ENCODE assay signal across 1 cellular context in the genomic region with DNA sequence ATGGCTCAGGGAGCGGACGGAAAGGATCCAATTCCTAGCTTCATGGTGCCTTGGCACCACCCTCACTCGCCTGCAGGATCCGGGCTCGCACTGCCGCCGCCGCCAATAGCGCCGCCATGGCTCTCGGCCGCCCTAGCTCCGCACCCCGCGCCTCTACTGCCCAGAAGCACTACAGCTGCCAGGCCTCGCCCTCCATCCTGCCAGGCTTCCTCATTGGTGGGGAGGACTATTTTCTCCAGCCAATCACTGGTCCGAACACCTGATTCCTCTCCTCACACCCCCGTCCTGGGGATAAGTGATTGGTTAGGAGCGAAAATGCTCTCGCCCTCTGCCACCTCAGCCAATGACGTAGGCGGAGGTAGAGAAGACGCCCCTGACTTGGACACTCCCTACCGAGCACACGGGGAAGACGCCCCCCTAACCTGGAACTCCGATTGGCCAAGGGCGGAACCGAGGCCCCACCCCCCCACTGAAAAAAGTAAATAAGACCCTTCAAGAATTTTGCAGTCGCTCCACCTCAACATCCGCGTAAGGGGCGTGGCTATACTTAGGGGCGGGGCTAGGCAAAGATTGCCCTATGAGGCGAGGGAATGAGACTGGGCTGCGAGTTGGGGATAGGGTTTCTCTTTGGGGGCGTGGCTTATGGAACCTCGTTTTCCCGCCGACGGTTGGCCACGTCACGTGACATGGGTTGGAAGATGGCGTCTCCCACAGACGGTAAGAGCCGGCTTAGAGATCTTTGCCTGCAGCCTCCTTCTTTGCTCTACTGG.
TF ChIP-seq lines count a peak whose summit lies in the region.

A gene (minus strand): TSS at position 177 of the 770 bp plus-strand sequence. CDS start 59 bp downstream, at position 118.
A gene with protein sequence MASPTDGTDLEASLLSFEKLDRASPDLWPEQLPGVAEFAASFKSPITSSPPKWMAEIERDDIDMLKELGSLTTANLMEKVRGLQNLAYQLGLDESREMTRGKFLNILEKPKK (plus strand): TSS at position 680 of the 770 bp plus-strand sequence. CDS start 19 bp downstream, at position 699.

TF ChIP-seq in K562, 482 proteins besides CTCF, POLR2A, EP300 and RAD21 (continued from another document and continues in another):
- TF ChIP-seq, protein P1, sequence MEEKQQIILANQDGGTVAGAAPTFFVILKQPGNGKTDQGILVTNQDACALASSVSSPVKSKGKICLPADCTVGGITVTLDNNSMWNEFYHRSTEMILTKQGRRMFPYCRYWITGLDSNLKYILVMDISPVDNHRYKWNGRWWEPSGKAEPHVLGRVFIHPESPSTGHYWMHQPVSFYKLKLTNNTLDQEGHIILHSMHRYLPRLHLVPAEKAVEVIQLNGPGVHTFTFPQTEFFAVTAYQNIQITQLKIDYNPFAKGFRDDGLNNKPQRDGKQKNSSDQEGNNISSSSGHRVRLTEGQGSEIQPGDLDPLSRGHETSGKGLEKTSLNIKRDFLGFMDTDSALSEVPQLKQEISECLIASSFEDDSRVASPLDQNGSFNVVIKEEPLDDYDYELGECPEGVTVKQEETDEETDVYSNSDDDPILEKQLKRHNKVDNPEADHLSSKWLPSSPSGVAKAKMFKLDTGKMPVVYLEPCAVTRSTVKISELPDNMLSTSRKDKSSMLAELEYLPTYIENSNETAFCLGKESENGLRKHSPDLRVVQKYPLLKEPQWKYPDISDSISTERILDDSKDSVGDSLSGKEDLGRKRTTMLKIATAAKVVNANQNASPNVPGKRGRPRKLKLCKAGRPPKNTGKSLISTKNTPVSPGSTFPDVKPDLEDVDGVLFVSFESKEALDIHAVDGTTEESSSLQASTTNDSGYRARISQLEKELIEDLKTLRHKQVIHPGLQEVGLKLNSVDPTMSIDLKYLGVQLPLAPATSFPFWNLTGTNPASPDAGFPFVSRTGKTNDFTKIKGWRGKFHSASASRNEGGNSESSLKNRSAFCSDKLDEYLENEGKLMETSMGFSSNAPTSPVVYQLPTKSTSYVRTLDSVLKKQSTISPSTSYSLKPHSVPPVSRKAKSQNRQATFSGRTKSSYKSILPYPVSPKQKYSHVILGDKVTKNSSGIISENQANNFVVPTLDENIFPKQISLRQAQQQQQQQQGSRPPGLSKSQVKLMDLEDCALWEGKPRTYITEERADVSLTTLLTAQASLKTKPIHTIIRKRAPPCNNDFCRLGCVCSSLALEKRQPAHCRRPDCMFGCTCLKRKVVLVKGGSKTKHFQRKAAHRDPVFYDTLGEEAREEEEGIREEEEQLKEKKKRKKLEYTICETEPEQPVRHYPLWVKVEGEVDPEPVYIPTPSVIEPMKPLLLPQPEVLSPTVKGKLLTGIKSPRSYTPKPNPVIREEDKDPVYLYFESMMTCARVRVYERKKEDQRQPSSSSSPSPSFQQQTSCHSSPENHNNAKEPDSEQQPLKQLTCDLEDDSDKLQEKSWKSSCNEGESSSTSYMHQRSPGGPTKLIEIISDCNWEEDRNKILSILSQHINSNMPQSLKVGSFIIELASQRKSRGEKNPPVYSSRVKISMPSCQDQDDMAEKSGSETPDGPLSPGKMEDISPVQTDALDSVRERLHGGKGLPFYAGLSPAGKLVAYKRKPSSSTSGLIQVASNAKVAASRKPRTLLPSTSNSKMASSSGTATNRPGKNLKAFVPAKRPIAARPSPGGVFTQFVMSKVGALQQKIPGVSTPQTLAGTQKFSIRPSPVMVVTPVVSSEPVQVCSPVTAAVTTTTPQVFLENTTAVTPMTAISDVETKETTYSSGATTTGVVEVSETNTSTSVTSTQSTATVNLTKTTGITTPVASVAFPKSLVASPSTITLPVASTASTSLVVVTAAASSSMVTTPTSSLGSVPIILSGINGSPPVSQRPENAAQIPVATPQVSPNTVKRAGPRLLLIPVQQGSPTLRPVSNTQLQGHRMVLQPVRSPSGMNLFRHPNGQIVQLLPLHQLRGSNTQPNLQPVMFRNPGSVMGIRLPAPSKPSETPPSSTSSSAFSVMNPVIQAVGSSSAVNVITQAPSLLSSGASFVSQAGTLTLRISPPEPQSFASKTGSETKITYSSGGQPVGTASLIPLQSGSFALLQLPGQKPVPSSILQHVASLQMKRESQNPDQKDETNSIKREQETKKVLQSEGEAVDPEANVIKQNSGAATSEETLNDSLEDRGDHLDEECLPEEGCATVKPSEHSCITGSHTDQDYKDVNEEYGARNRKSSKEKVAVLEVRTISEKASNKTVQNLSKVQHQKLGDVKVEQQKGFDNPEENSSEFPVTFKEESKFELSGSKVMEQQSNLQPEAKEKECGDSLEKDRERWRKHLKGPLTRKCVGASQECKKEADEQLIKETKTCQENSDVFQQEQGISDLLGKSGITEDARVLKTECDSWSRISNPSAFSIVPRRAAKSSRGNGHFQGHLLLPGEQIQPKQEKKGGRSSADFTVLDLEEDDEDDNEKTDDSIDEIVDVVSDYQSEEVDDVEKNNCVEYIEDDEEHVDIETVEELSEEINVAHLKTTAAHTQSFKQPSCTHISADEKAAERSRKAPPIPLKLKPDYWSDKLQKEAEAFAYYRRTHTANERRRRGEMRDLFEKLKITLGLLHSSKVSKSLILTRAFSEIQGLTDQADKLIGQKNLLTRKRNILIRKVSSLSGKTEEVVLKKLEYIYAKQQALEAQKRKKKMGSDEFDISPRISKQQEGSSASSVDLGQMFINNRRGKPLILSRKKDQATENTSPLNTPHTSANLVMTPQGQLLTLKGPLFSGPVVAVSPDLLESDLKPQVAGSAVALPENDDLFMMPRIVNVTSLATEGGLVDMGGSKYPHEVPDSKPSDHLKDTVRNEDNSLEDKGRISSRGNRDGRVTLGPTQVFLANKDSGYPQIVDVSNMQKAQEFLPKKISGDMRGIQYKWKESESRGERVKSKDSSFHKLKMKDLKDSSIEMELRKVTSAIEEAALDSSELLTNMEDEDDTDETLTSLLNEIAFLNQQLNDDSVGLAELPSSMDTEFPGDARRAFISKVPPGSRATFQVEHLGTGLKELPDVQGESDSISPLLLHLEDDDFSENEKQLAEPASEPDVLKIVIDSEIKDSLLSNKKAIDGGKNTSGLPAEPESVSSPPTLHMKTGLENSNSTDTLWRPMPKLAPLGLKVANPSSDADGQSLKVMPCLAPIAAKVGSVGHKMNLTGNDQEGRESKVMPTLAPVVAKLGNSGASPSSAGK (IDR thresholded peaks at IDR 0.05): no peak; the same call in 1 of the 2 replicates
- TF ChIP-seq, protein P2, sequence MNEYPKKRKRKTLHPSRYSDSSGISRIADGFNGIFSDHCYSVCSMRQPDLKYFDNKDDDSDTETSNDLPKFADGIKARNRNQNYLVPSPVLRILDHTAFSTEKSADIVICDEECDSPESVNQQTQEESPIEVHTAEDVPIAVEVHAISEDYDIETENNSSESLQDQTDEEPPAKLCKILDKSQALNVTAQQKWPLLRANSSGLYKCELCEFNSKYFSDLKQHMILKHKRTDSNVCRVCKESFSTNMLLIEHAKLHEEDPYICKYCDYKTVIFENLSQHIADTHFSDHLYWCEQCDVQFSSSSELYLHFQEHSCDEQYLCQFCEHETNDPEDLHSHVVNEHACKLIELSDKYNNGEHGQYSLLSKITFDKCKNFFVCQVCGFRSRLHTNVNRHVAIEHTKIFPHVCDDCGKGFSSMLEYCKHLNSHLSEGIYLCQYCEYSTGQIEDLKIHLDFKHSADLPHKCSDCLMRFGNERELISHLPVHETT (CRISPR knock-in tag; conservative IDR thresholded peaks at IDR 0.05 in 1 of 2, IDR thresholded peaks at IDR 0.05 in 1 of 2): peak in 1 of 2 experiments; percentile 20; a peak in 1 of 4 replicates
- TF ChIP-seq ZNF263 (CRISPR knock-in tag; IDR thresholded peaks at IDR 0.05; ENCODE audit: borderline replicate concordance) (no peak), SP2 (IDR thresholded peaks at IDR 0.05; ENCODE audit: extremely low read depth, low read depth, low read length, poor library complexity, severe bottlenecking) (peak; percentile 45), NFATC3 (IDR thresholded peaks at IDR 0.05) (no peak), SIN3B (IDR thresholded peaks at IDR 0.05; ENCODE audit: low read depth) (peak; percentile 94), MYNN (IDR thresholded peaks at IDR 0.05) (0 out of 2 replicates have a peak, but pooled peaks have one; percentile 61), MYNN (CRISPR knock-in tag; IDR thresholded peaks at IDR 0.05) (no peak), ZNF384 (IDR thresholded peaks at IDR 0.05; ENCODE audit: low read depth, low read length) (0 out of 2 replicates have a peak, but pooled peaks have one; percentile 8), ASH1L (IDR thresholded peaks at IDR 0.05; ENCODE audit: borderline replicate concordance, low read depth, partially characterized antibody) (peak; percentile 81), LEF1 (IDR thresholded peaks at IDR 0.05) (no peak), NFYB (IDR thresholded peaks at IDR 0.05; ENCODE audit: extremely low read depth, insufficient read length) (peak; percentile 72), RFX7 (CRISPR knock-in tag; IDR thresholded peaks at IDR 0.05) (no peak), MAZ (CRISPR knock-in tag; conservative IDR thresholded peaks at IDR 0.05 in 1 of 2, IDR thresholded peaks at IDR 0.05 in 1 of 2) (peak in 1 of 2 experiments; percentile 37; a peak in 1 of 4 replicates), TAF15 (IDR thresholded peaks at IDR 0.05; ENCODE audit: low read depth, low read length) (no peak), BRD9 (IDR thresholded peaks at IDR 0.05; ENCODE audit: low read depth, partially characterized antibody) (no peak), CTBP1 (IDR thresholded peaks at IDR 0.05; ENCODE audit: borderline replicate concordance) (peak; percentile 21; the same call in 1 of the 2 replicates), MEIS2 (IDR thresholded peaks at IDR 0.05; ENCODE audit: partially characterized antibody) (peak; percentile 37), CBX1 (IDR thresholded peaks at IDR 0.05; ENCODE audit: low read depth) (no peak), BHLHE40 (IDR thresholded peaks at IDR 0.05; ENCODE audit: low read length) (peak; percentile 90), ARHGAP35 (IDR thresholded peaks at IDR 0.05; ENCODE audit: partially characterized antibody) (no peak), NBN (IDR thresholded peaks at IDR 0.05; ENCODE audit: low read depth) (0 out of 2 replicates have a peak, but pooled peaks have one; percentile 44)
- TF ChIP-seq, protein P3, sequence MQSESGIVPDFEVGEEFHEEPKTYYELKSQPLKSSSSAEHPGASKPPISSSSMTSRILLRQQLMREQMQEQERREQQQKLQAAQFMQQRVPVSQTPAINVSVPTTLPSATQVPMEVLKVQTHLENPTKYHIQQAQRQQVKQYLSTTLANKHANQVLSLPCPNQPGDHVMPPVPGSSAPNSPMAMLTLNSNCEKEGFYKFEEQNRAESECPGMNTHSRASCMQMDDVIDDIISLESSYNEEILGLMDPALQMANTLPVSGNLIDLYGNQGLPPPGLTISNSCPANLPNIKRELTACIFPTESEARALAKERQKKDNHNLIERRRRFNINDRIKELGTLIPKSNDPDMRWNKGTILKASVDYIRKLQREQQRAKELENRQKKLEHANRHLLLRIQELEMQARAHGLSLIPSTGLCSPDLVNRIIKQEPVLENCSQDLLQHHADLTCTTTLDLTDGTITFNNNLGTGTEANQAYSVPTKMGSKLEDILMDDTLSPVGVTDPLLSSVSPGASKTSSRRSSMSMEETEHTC (IDR thresholded peaks at IDR 0.05): peak; percentile 45; the same call in 1 of the 2 replicates
- TF ChIP-seq, protein P4, sequence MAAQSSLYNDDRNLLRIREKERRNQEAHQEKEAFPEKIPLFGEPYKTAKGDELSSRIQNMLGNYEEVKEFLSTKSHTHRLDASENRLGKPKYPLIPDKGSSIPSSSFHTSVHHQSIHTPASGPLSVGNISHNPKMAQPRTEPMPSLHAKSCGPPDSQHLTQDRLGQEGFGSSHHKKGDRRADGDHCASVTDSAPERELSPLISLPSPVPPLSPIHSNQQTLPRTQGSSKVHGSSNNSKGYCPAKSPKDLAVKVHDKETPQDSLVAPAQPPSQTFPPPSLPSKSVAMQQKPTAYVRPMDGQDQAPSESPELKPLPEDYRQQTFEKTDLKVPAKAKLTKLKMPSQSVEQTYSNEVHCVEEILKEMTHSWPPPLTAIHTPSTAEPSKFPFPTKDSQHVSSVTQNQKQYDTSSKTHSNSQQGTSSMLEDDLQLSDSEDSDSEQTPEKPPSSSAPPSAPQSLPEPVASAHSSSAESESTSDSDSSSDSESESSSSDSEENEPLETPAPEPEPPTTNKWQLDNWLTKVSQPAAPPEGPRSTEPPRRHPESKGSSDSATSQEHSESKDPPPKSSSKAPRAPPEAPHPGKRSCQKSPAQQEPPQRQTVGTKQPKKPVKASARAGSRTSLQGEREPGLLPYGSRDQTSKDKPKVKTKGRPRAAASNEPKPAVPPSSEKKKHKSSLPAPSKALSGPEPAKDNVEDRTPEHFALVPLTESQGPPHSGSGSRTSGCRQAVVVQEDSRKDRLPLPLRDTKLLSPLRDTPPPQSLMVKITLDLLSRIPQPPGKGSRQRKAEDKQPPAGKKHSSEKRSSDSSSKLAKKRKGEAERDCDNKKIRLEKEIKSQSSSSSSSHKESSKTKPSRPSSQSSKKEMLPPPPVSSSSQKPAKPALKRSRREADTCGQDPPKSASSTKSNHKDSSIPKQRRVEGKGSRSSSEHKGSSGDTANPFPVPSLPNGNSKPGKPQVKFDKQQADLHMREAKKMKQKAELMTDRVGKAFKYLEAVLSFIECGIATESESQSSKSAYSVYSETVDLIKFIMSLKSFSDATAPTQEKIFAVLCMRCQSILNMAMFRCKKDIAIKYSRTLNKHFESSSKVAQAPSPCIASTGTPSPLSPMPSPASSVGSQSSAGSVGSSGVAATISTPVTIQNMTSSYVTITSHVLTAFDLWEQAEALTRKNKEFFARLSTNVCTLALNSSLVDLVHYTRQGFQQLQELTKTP (IDR thresholded peaks at IDR 0.05; ENCODE audit: low read depth in 1 of 2, partially characterized antibody in 2 of 2): peak in 1 of 2 experiments; percentile 92
- TF ChIP-seq, protein P5, sequence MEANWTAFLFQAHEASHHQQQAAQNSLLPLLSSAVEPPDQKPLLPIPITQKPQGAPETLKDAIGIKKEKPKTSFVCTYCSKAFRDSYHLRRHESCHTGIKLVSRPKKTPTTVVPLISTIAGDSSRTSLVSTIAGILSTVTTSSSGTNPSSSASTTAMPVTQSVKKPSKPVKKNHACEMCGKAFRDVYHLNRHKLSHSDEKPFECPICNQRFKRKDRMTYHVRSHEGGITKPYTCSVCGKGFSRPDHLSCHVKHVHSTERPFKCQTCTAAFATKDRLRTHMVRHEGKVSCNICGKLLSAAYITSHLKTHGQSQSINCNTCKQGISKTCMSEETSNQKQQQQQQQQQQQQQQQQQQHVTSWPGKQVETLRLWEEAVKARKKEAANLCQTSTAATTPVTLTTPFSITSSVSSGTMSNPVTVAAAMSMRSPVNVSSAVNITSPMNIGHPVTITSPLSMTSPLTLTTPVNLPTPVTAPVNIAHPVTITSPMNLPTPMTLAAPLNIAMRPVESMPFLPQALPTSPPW (CRISPR knock-in tag; IDR thresholded peaks at IDR 0.05): peak; percentile 52; the same call in 1 of the 2 replicates
- TF ChIP-seq, protein P6, sequence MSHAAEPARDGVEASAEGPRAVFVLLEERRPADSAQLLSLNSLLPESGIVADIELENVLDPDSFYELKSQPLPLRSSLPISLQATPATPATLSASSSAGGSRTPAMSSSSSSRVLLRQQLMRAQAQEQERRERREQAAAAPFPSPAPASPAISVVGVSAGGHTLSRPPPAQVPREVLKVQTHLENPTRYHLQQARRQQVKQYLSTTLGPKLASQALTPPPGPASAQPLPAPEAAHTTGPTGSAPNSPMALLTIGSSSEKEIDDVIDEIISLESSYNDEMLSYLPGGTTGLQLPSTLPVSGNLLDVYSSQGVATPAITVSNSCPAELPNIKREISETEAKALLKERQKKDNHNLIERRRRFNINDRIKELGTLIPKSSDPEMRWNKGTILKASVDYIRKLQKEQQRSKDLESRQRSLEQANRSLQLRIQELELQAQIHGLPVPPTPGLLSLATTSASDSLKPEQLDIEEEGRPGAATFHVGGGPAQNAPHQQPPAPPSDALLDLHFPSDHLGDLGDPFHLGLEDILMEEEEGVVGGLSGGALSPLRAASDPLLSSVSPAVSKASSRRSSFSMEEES (CRISPR knock-in tag; IDR thresholded peaks at IDR 0.05): peak; percentile 99
